In the genomic region with DNA sequence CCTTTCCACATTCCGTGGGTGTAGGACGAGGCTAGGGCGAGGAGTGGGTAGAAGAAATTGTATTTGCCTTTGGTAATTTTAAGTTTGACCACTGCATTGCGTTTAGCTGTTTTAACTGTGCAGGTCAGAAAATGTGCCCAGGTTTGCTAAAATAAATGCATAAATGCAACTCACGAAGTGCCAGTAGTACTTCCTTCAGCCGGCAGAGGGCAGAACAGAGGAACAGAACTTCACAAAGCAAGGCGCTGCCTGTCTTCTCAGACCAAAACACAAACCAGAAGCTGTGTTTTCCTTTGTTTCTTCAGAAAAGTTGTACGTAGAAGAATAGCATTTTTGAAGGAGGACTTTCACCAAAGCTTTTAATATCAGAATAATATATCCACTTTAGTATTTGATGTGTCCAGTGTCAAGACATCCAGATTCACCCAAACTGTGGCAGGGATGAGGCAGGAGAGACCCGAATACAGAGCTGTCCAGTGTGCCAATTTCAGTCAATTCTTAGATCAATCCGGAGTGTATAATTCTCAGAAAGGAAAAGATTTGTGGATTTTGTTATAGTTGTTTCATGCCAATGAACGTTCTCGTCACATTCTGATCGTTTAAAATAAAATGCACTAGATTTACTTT, we compare ENCODE assay signal across 8 cellular contexts.
A peak's percentile ranks its signal among the peaks of the same experiment; 100 is the strongest.
DNase-seq lines count a peak whose midpoint lies in the region; ATAC-seq, FAIRE-seq and TF ChIP-seq lines count a peak whose summit lies in the region.

No MANE protein-coding gene starts in this region.

- H3K27me3 Mint-ChIP-seq in activated CD8-positive, alpha-beta T cell treated with anti-CD3 and anti-CD28 coated beads for 36 hours: no peaks in the 10 kb centered on the region

- POLR2A ChIA-PET in activated CD8-positive, alpha-beta T cell treated with anti-CD3 and anti-CD28 coated beads for 36 hours (lab: Charles Lee): interaction anchor here (0.7 kb wide), 1 partner anchor 1599 kb away, joined by 3 read pairs; no protein-coding TSS in a partner anchor
- POLR2A ChIA-PET in endothelial cell of umbilical vein (lab: Charles Lee): no interaction called here

- H3K9me1 ChIP-seq in endothelial cell of umbilical vein (replicated peaks; ENCODE audit: control insufficient read depth, extremely low read depth, insufficient read depth, low read length): no peaks in the 10 kb centered on the region

- no peak overlapping the region for H2AFZ ChIP-seq in endothelial cell of umbilical vein (ENCODE audit: low read depth, low read length)

- no TSS peak for BruUV-seq in endothelial cell of umbilical vein (replicated peaks; lab: Mats Ljungman, UMichigan)

- dilution Hi-C loops in endothelial cell of umbilical vein (cut with MboI; ENCODE audit: extremely low pct_ligation_motif_present, low sequenced_read_pairs): no loop called here

- no peak for TF ChIP-seq POLR2A in endothelial cell of umbilical vein (IDR thresholded peaks at IDR 0.05; ENCODE audit: low read depth, low read length)

- intact Hi-C loops in activated CD8-positive, alpha-beta T cell treated with anti-CD3 and anti-CD28 coated beads for 36 hours (cut with micrococcal nuclease): no loop called here
- intact Hi-C loops in endothelial cell of umbilical vein (cut with micrococcal nuclease): loop anchor here (1.0 kb wide), 1 partner anchor 917 kb away; no protein-coding TSS in a partner anchor

- FAIRE-seq in endothelial cell of umbilical vein (lab: Jason Lieb, UNC): peak; percentile 87

- no peaks in the 10 kb centered on the region for H3K4me1 Mint-ChIP-seq in activated CD8-positive, alpha-beta T cell treated with anti-CD3 and anti-CD28 coated beads for 36 hours (ENCODE audit: low read depth)

- no peak overlapping the region for H3K27ac ChIP-seq in endothelial cell of umbilical vein (ENCODE audit: insufficient read depth, low read depth, low read length)

- TF ChIP-seq CTCF in activated CD8-positive, alpha-beta T cell treated with anti-CD3 and anti-CD28 coated beads for 36 hours (IDR thresholded peaks at IDR 0.05): peak; percentile 87
- TF ChIP-seq CTCF in endothelial cell of umbilical vein (IDR thresholded peaks at IDR 0.05; ENCODE audit: extremely low read depth in 1 of 2, insufficient read depth in 1 of 2, low read depth in 1 of 2, low read length in 2 of 2): peak; percentile 76 to 82

- no peaks in the 10 kb centered on the region for H3K4me1 ChIP-seq in endothelial cell of umbilical vein (ENCODE audit: control insufficient read depth, extremely low read depth, insufficient read depth, low read length)

- H3K9me3 Mint-ChIP-seq in activated CD8-positive, alpha-beta T cell treated with anti-CD3 and anti-CD28 coated beads for 36 hours: no peaks in the 10 kb centered on the region

- no peak overlapping the region for H3K9ac ChIP-seq in endothelial cell of umbilical vein (replicated peaks; ENCODE audit: extremely low read depth, insufficient read depth, low read length)

- H3K79me2 ChIP-seq in endothelial cell of umbilical vein (ENCODE audit: control insufficient read depth, insufficient read depth, low read length): no peaks in the 10 kb centered on the region

- H3K4me3 Mint-ChIP-seq in activated CD8-positive, alpha-beta T cell treated with anti-CD3 and anti-CD28 coated beads for 36 hours: no peak overlapping the region

- DNase-seq in NCI-H2227 (lab: John Stamatoyannopoulos, UW; ENCODE audit: unreplicated experiment) (peak; percentile 1), NCI-H2227 treated with DMSO at 0.1 percent for 48 hours (lab: John Stamatoyannopoulos, UW) (no peak), NCI-H2196 (lab: John Stamatoyannopoulos, UW; ENCODE audit: unreplicated experiment) (peak; percentile 81), endothelial cell of umbilical vein (ENCODE audit: low read depth, low spot score) (peak; percentile 58), myocyte (ENCODE audit: low read depth) (peak; percentile 55)
- DNase-seq in activated CD8-positive, alpha-beta T cell treated with anti-CD3 and anti-CD28 coated beads for 36 hours: peak; percentile 80
- peak; percentile 64 for DNase-seq in stimulated activated naive CD8-positive, alpha-beta T cell treated with anti-CD3 and anti-CD28 coated beads, Interleukin-15, Interleukin-2, amounts not matched to agents 100 U/mL and 50 U/mL, for 24 hours

- no peaks in the 10 kb centered on the region for H3K27me3 ChIP-seq in endothelial cell of umbilical vein (ENCODE audit: control insufficient read depth in 2 of 2, insufficient read depth in 2 of 2, low read length in 2 of 2)

- CTCF ChIA-PET in activated CD8-positive, alpha-beta T cell treated with anti-CD3 and anti-CD28 coated beads for 36 hours (lab: Charles Lee): interaction anchor here (0.6 to 3.0 kb wide), 22 partner anchors 9 to 964 kb away, joined by 3 to 49 read pairs (median 3); no protein-coding TSS in a partner anchor
- CTCF ChIA-PET in endothelial cell of umbilical vein (lab: Charles Lee): interaction anchor here (0.6 to 4.3 kb wide), 18 partner anchors 9 to 1306 kb away, joined by 3 to 116 read pairs (median 4); no protein-coding TSS in a partner anchor

- peak; percentile 66 for ATAC-seq in HG02571 (IDR thresholded peaks at IDR 0.05; ENCODE audit: unreplicated experiment)
- peak; percentile 64 for ATAC-seq in activated CD8-positive, alpha-beta T cell treated with anti-CD3 and anti-CD28 coated beads for 36 hours
- no peak for ATAC-seq in stimulated activated naive CD8-positive, alpha-beta T cell treated with anti-CD3 and anti-CD28 coated beads, Interleukin-15, Interleukin-2, amounts not matched to agents 100 U/mL and 50 U/mL, for 24 hours

- H3K4me2 ChIP-seq in endothelial cell of umbilical vein (ENCODE audit: insufficient read depth, low read length): no peak overlapping the region

- no peaks in the 10 kb centered on the region for H3K9me3 ChIP-seq in endothelial cell of umbilical vein (replicated peaks; ENCODE audit: control insufficient read depth, insufficient read depth, low read length)

- H3K36me3 Mint-ChIP-seq in activated CD8-positive, alpha-beta T cell treated with anti-CD3 and anti-CD28 coated beads for 36 hours (ENCODE audit: low read depth): no peaks in the 10 kb centered on the region

- H4K20me1 ChIP-seq in endothelial cell of umbilical vein (replicated peaks; ENCODE audit: control insufficient read depth, extremely low read depth, insufficient read depth, low read length): no peaks in the 10 kb centered on the region

- no peak overlapping the region for H3K27ac Mint-ChIP-seq in activated CD8-positive, alpha-beta T cell treated with anti-CD3 and anti-CD28 coated beads for 36 hours

- H3K36me3 ChIP-seq in endothelial cell of umbilical vein (ENCODE audit: control insufficient read depth in 2 of 2, extremely low read depth in 1 of 2, insufficient read depth in 2 of 2, low read length in 2 of 2): no peaks in the 10 kb centered on the region

- H3K4me3 ChIP-seq in endothelial cell of umbilical vein (replicated peaks in 1 of 3; ENCODE audit: insufficient read depth in 1 of 3, low read depth in 1 of 3, low read length in 3 of 3): no peak overlapping the region

TF ChIP-seq in endothelial cell of umbilical vein, 7 proteins besides CTCF, POLR2A, EP300 and RAD21:
- no peak for TF ChIP-seq FOS (IDR thresholded peaks at IDR 0.05; ENCODE audit: borderline replicate concordance, insufficient read depth, low read length)
- TF ChIP-seq MYC (IDR thresholded peaks at IDR 0.05; ENCODE audit: low read depth, low read length): no peak
- no peak for TF ChIP-seq POLR2AphosphoS5 (IDR thresholded peaks at IDR 0.05; ENCODE audit: insufficient read depth, low read depth, low read length)
